ENCODE assay signal across 9 cellular contexts in the genomic region with DNA sequence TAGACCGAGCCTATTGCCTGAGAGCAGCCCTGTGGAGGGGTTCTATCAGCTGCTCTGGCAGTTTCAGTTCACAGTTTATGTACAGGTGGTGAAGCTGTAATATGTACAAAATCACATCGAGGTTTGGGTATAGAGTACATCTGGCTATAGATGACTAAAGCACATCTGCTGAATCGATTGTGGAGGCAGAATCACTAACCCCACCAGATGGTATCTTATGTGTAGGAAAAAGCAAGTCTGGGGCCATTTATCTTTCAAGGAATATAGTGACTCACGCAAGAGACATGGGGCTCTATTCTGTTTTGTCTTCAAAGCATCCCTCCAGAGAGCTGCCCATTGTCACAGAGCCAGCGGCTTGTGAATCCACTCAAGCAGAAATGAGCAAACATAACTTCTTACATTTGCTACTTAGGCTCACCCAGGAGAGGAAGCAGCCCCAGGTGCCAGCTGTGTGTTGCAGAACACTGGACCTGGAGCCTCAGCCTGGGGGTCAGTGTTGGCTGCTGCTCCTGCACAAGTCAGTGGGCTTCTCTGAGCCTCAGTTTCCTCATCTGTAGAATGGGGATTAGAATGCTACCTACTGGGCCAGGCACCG. TPM values are rescaled to one million over a fixed set of nuclear protein-coding genes. Genes with fewer than 3 reads are reported as not detected.
DNase-seq lines count a peak whose midpoint lies in the region; ATAC-seq and TF ChIP-seq lines count a peak whose summit lies in the region.
"Had no signal": no experiment of that assay in that cellular context is flagged by ENCODE, and none has a peak within 500 bp of the region (broad histone marks: within the 10 kb centered on the region; RNA-seq: fewer than 3 reads in every experiment).

No MANE protein-coding gene starts in this region.

- H3K4me3 ChIP-seq in neuronal stem cell (ENCODE audit: low read length in 2 of 2): no peak overlapping the region

- H3K4me2 ChIP-seq in neuronal stem cell (ENCODE audit: insufficient read depth, low read length, poor library complexity, severe bottlenecking): no peak overlapping the region

- H3K9me3 ChIP-seq in neuronal stem cell (replicated peaks in 1 of 2; ENCODE audit: control insufficient read depth in 2 of 2, insufficient read depth in 1 of 2, low read depth in 1 of 2, low read length in 2 of 2): no peaks in the 10 kb centered on the region

- no peaks in the 10 kb centered on the region for H3K36me3 ChIP-seq in neuronal stem cell (replicated peaks in 1 of 2; ENCODE audit: control insufficient read depth in 2 of 2, insufficient read depth in 2 of 2, low read length in 2 of 2)

- WGBS in neuronal stem cell (ENCODE audit: extremely low coverage in 2 of 2, insufficient read length in 2 of 2, insufficient replicate concordance in 1 of 2), 2 donors: no CpG with 5 or more reads among the region's 6 CpGs

- no peak overlapping the region for H3K4ac ChIP-seq in neuronal stem cell (ENCODE audit: low read length)

- H2AK5ac ChIP-seq in neuronal stem cell (ENCODE audit: low read depth, low read length): no peak overlapping the region

- no peak overlapping the region for H3K23ac ChIP-seq in neuronal stem cell (ENCODE audit: low read depth, low read length, poor library complexity)

- H2BK15ac ChIP-seq in neuronal stem cell (ENCODE audit: low read length): no peak overlapping the region

- no peak overlapping the region for H2BK12ac ChIP-seq in neuronal stem cell (ENCODE audit: low read length)

- H3K9ac ChIP-seq in neuronal stem cell (ENCODE audit: low read depth, low read length, poor library complexity): no peak overlapping the region

- no peak overlapping the region for H2BK120ac ChIP-seq in neuronal stem cell (ENCODE audit: low read depth, low read length)

- H3K27me3 ChIP-seq in neuronal stem cell (ENCODE audit: control insufficient read depth in 3 of 3, insufficient read depth in 3 of 3, low read depth in 1 of 3, low read length in 3 of 3): peaks cover 0 to 2% (median 0%) of the 10 kb centered on the region in 3 experiments

- in situ Hi-C loops in G401 (cut with HindIII; ENCODE audit: low sequenced_read_pairs): no loop called here

- no peak overlapping the region for H3K27ac ChIP-seq in neuronal stem cell (replicated peaks; ENCODE audit: low read length)

- H3K14ac ChIP-seq in neuronal stem cell (ENCODE audit: low read length): no peak overlapping the region

- H2BK5ac ChIP-seq in neuronal stem cell (ENCODE audit: low read length): no peak overlapping the region

- H2AFZ ChIP-seq in neuronal stem cell (ENCODE audit: low read length): peak overlapping the region; percentile 6

- H4K8ac ChIP-seq in neuronal stem cell (ENCODE audit: low read depth, low read length): no peak overlapping the region

- peak; percentile 64 for ATAC-seq in GM19324 (IDR thresholded peaks at IDR 0.05; ENCODE audit: low FRiP score, unreplicated experiment)
- peak; percentile 72 for ATAC-seq in HG03159 (IDR thresholded peaks at IDR 0.05; ENCODE audit: unreplicated experiment)
- ATAC-seq in SK-N-SH treated with all-trans-retinoic acid at 6 μM for 48 hours: peak; percentile 91

- H3K4me1 ChIP-seq in neuronal stem cell (ENCODE audit: control insufficient read depth in 2 of 2, insufficient read depth in 1 of 2, low read depth in 1 of 2, low read length in 2 of 2): peaks cover 11 to 12% of the 10 kb centered on the region in 2 donors

- DNase-seq in Daoy (ENCODE audit: low read depth): peak; percentile 95
- peak; percentile 17 for DNase-seq in neuronal stem cell (ENCODE audit: low spot score)
- DNase-seq in G401 (ENCODE audit: low spot score): no peak
- DNase-seq in stimulated activated naive CD4-positive, alpha-beta T cell treated with Interleukin-2 at 50 U/mL for 16 hours (lab: John Stamatoyannopoulos, UW): no peak
- DNase-seq in stimulated activated CD4-positive, alpha-beta T cell treated with anti-CD3 and anti-CD28 coated beads, Interleukin-4, amount 100 ng/mL, for 1 hour: no peak

- no peak overlapping the region for H4K91ac ChIP-seq in neuronal stem cell (ENCODE audit: low read depth, low read length, poor library complexity)

- no peak overlapping the region for H3K18ac ChIP-seq in neuronal stem cell (ENCODE audit: low read length)

- H3K79me1 ChIP-seq in neuronal stem cell (ENCODE audit: low read depth, low read length): no peaks in the 10 kb centered on the region

TF ChIP-seq in SK-N-SH treated with all-trans-retinoic acid at 6 μM for 48 hours, 23 proteins besides CTCF, POLR2A, EP300 and RAD21:
- TF ChIP-seq ZNF8 (CRISPR knock-in tag; IDR thresholded peaks at IDR 0.05) (no peak), PPARA (CRISPR knock-in tag; IDR thresholded peaks at IDR 0.05; ENCODE audit: borderline replicate concordance) (no peak), OSR1 (CRISPR knock-in tag; IDR thresholded peaks at IDR 0.05) (no peak), TOX (CRISPR knock-in tag; IDR thresholded peaks at IDR 0.05; ENCODE audit: borderline replicate concordance) (no peak), CREB5 (CRISPR knock-in tag; IDR thresholded peaks at IDR 0.05; ENCODE audit: low read depth) (no peak)

RNA-seq across cellular contexts. Expression of gene MIIP, which starts 21.3 kb away (rescaled TPM):
- total RNA-seq in Daoy (2014; rRNA removed; shearing (Covaris generic)): 60.1 and 65.6 TPM in 2 replicates
- 57.1 TPM for polyA plus RNA-seq in neuronal stem cell (2013, experiment 1 of 2)
- 54.7 TPM for polyA plus RNA-seq in neuronal stem cell (2013, experiment 2 of 2)
- 37.9 and 41.0 TPM in 2 replicates for total RNA-seq in G401 (2014; rRNA removed; shearing (Covaris generic))

RNA-seq across cellular contexts. Expression of gene TNFRSF8, which starts 22.5 kb away (rescaled TPM):
- total RNA-seq in Daoy (2014; rRNA removed; shearing (Covaris generic)): 13.4 and 16.4 TPM in 2 replicates
- 0.01 TPM for polyA plus RNA-seq in neuronal stem cell (2013, experiment 1 of 2)
- 0.01 TPM for polyA plus RNA-seq in neuronal stem cell (2013, experiment 2 of 2)
- total RNA-seq in G401 (2014; rRNA removed; shearing (Covaris generic)): 0.25 TPM in 1 of 2 replicates, not detected in the other
- total RNA-seq: lung microvascular endothelial cell had no signal

Comparison
In these comparisons a context has a peak if more than half of its experiments do, and no peak if none do; other contexts are left out.
1. DNase-seq: peak in Daoy (single experiment) and neuronal stem cell (single experiment); none in G401 (single experiment), stimulated activated naive CD4-positive, alpha-beta T cell treated with Interleukin-2 at 50 U/mL for 16 hours (single experiment) and stimulated activated CD4-positive, alpha-beta T cell treated with anti-CD3 and anti-CD28 coated beads, Interleukin-4, amount 100 ng/mL, for 1 hour (single experiment).
2. RNA of gene TNFRSF8, which starts 22.5 kb away (total RNA-seq): 13.4 to 16.4 TPM in Daoy; 0.25 TPM in G401; every median in the first group is over 10 times any median in the second.
3. Peak in every context shown above with its lines, with median percentiles within 50 percentile points of each other: ATAC-seq.